33 cellular contexts compared by ENCODE assay signal in genomic region chr17:5219536-5219935, GRCh38. TPM values are rescaled to one million over a fixed set of nuclear protein-coding genes. Genes with fewer than 3 reads are reported as not detected.
DNase-seq lines count a peak whose midpoint lies in the region; ATAC-seq and TF ChIP-seq lines count a peak whose summit lies in the region.
"Had no signal": no experiment of that assay in that cellular context is flagged by ENCODE, and none has a peak within 500 bp of the region (broad histone marks: within the 10 kb centered on the region; RNA-seq: fewer than 3 reads in every experiment).

No MANE protein-coding gene starts in this region.

- H3K4me2 ChIP-seq in hepatocyte = no peak overlapping the region

- no peak overlapping the region for H3K27ac ChIP-seq in hepatocyte
- H3K27ac ChIP-seq: gastrocnemius medialis, psoas muscle, sigmoid colon, SK-N-MC, suprapubic skin had no signal

- H3K27ac Mint-ChIP-seq in activated T-cell treated with anti-CD3 and anti-CD28 coated beads, Interleukin-2, amount 50 U/mL, for 72 hours = peak overlapping the region; percentile 46
- H3K27ac Mint-ChIP-seq in memory B cell (peak overlapping the region; percentile 53), T-helper 17 cell (no peak overlapping the region)
- H3K27ac Mint-ChIP-seq in stimulated activated effector memory CD8-positive, alpha-beta T cell treated with anti-CD3 and anti-CD28 coated beads, Interleukin-12 subunit alpha, Interleukin-12 subunit beta, amount 100 ng/mL, for 72 hours = peak overlapping the region; percentile 48
- H3K27ac Mint-ChIP-seq: activated T-helper 1 cell treated with anti-CD3 and anti-CD28 coated beads, Interleukin-12 subunit alpha, Interleukin-12 subunit beta, Interleukin-2, Interleukin-4 antibody, amounts not matched to agents 30 ng/mL and 10 ng/mL and 1 ng/mL, durations not matched to agents 14 hours and 24 hours and 36 hours; H9 had no signal

- no peaks in the 10 kb centered on the region for H3K79me2 ChIP-seq in hepatocyte

- H3K9me3 ChIP-seq in T-helper 17 cell (ENCODE audit: control insufficient read depth, low read length, poor library complexity, severe bottlenecking) (no peaks in the 10 kb centered on the region), hepatocyte (ENCODE audit: low read depth) (no peaks in the 10 kb centered on the region)
- H3K9me3 ChIP-seq: gastrocnemius medialis, MG63, psoas muscle, sigmoid colon, suprapubic skin had no signal

- H3K27me3 Mint-ChIP-seq in activated T-cell treated with anti-CD3 and anti-CD28 coated beads, Interleukin-2, amount 50 U/mL, for 72 hours (ENCODE audit: low read depth) = no peaks in the 10 kb centered on the region
- H3K27me3 Mint-ChIP-seq in memory B cell (no peaks in the 10 kb centered on the region), T-helper 17 cell (no peaks in the 10 kb centered on the region)

- H3K36me3 ChIP-seq in hepatocyte (replicated peaks; ENCODE audit: insufficient read depth, low read depth) = no peaks in the 10 kb centered on the region
- H3K36me3 ChIP-seq: MG63 had no signal

- ATAC-seq in activated T-cell treated with anti-CD3 and anti-CD28 coated beads, Interleukin-2, amount 50 U/mL, for 72 hours (replicated peaks in 1 of 2) = no peak
- no peak for ATAC-seq in memory B cell (ENCODE audit: low read depth)
- no peak for ATAC-seq in stimulated activated effector memory CD8-positive, alpha-beta T cell treated with anti-CD3 and anti-CD28 coated beads, Interleukin-12 subunit alpha, Interleukin-12 subunit beta, amount 100 ng/mL, for 72 hours
- ATAC-seq in T-helper 17 cell = no peak
- ATAC-seq: activated CD4-positive, CD25-positive, alpha-beta regulatory T cell treated with anti-CD3 and anti-CD28 coated beads, Interleukin-2, amount 50 U/mL, for 24 hours; gastrocnemius medialis; K562; psoas muscle had no signal

- no peak overlapping the region for H3K4me3 Mint-ChIP-seq in activated T-cell treated with anti-CD3 and anti-CD28 coated beads, Interleukin-2, amount 50 U/mL, for 72 hours
- H3K4me3 Mint-ChIP-seq in memory B cell (no peak overlapping the region), T-helper 17 cell (no peak overlapping the region)
- no peak overlapping the region for H3K4me3 Mint-ChIP-seq in stimulated activated effector memory CD8-positive, alpha-beta T cell treated with anti-CD3 and anti-CD28 coated beads, Interleukin-12 subunit alpha, Interleukin-12 subunit beta, amount 100 ng/mL, for 72 hours
- H3K4me3 Mint-ChIP-seq: activated naive CD4-positive, alpha-beta T cell treated with anti-CD3 and anti-CD28 coated beads for 36 hours; activated T-helper 1 cell treated with anti-CD3 and anti-CD28 coated beads, Interleukin-12 subunit alpha, Interleukin-12 subunit beta, Interleukin-2, Interleukin-4 antibody, amounts not matched to agents 30 ng/mL and 10 ng/mL and 1 ng/mL, durations not matched to agents 14 hours and 24 hours and 36 hours; H9 had no signal

- DNase-seq in activated T-cell treated with anti-CD3 and anti-CD28 coated beads, Interleukin-2, amount 50 U/mL, for 72 hours = no peak
- no peak for DNase-seq in activated T-cell treated with anti-CD3 and anti-CD28 coated beads, Interleukin-2, amount 50 U/mL, for 1 hour
- DNase-seq in SK-MEL-5 (ENCODE audit: low read depth, low spot score) = peak; percentile 62
- no peak for DNase-seq in memory B cell (ENCODE audit: low spot score in 2 of 2)
- no peak for DNase-seq in stimulated activated effector memory CD8-positive, alpha-beta T cell treated with anti-CD3 and anti-CD28 coated beads, Interleukin-12 subunit alpha, Interleukin-12 subunit beta, amount 100 ng/mL, for 72 hours (ENCODE audit: low spot score in 2 of 2)
- DNase-seq in T-helper 17 cell = no peak
- DNase-seq in NOMO-1 treated with DMSO at 0.1 percent for 48 hours (lab: John Stamatoyannopoulos, UW; ENCODE audit: unreplicated experiment) = no peak
- no peak for DNase-seq in hepatocyte (ENCODE audit: low spot score)
- DNase-seq: 8988T; activated CD4-positive, alpha-beta T cell treated with anti-CD3 and anti-CD28 coated beads, Interleukin-2, amount 50 U/mL, for 4 hours; activated naive CD4-positive, alpha-beta T cell treated with anti-CD3 and anti-CD28 coated beads for 36 hours; amniotic stem cell; COR-L47; DMS53; gastrocnemius medialis; H9; mesenchymal stem cell; MG63; NCI-H1105; NCI-H187; NCI-H2171; nucleus accumbens; psoas muscle; sigmoid colon; stimulated activated CD4-positive, alpha-beta T cell treated with anti-CD3 and anti-CD28 coated beads, Interleukin-4, amount 100 ng/mL, for 4 hours; T-helper 2 cell had no signal

- no peaks in the 10 kb centered on the region for H3K9me3 Mint-ChIP-seq in activated T-cell treated with anti-CD3 and anti-CD28 coated beads, Interleukin-2, amount 50 U/mL, for 72 hours
- no peaks in the 10 kb centered on the region for H3K9me3 Mint-ChIP-seq in memory B cell
- no peaks in the 10 kb centered on the region for H3K9me3 Mint-ChIP-seq in stimulated activated effector memory CD8-positive, alpha-beta T cell treated with anti-CD3 and anti-CD28 coated beads, Interleukin-12 subunit alpha, Interleukin-12 subunit beta, amount 100 ng/mL, for 72 hours
- H3K9me3 Mint-ChIP-seq: activated naive CD4-positive, alpha-beta T cell treated with anti-CD3 and anti-CD28 coated beads for 36 hours; activated T-helper 1 cell treated with anti-CD3 and anti-CD28 coated beads, Interleukin-12 subunit alpha, Interleukin-12 subunit beta, Interleukin-2, Interleukin-4 antibody, amounts not matched to agents 30 ng/mL and 10 ng/mL and 1 ng/mL, durations not matched to agents 14 hours and 24 hours and 36 hours; H9 had no signal

- H3K4me1 Mint-ChIP-seq in activated T-cell treated with anti-CD3 and anti-CD28 coated beads, Interleukin-2, amount 50 U/mL, for 72 hours (ENCODE audit: low read depth) = peaks cover 7% of the 10 kb centered on the region
- peaks cover 37% of the 10 kb centered on the region for H3K4me1 Mint-ChIP-seq in memory B cell
- peaks cover 17% of the 10 kb centered on the region for H3K4me1 Mint-ChIP-seq in stimulated activated effector memory CD8-positive, alpha-beta T cell treated with anti-CD3 and anti-CD28 coated beads, Interleukin-12 subunit alpha, Interleukin-12 subunit beta, amount 100 ng/mL, for 72 hours
- peaks cover 2% of the 10 kb centered on the region for H3K4me1 Mint-ChIP-seq in T-helper 17 cell
- H3K4me1 Mint-ChIP-seq: H9 had no signal

- H3K9me2 ChIP-seq in hepatocyte (replicated peaks; ENCODE audit: insufficient read depth) = no peaks in the 10 kb centered on the region

- no peaks in the 10 kb centered on the region for H3K27me3 ChIP-seq in hepatocyte
- H3K27me3 ChIP-seq: gastrocnemius medialis, MG63, sigmoid colon, suprapubic skin had no signal

- H3K4me3 ChIP-seq in hepatocyte = no peak overlapping the region
- H3K4me3 ChIP-seq: gastrocnemius medialis, K562, MG63, psoas muscle, sigmoid colon, SK-N-MC, suprapubic skin had no signal

- H4K20me1 ChIP-seq in hepatocyte (ENCODE audit: insufficient read depth, poor library complexity, severe bottlenecking) = no peaks in the 10 kb centered on the region

- in situ Hi-C loops in SK-MEL-5 (cut with HindIII; ENCODE audit: low pct_unique_long_range_greater_than_20kb, low sequenced_read_pairs) = no loop called here

- H3K4me1 ChIP-seq in hepatocyte (ENCODE audit: insufficient read depth) = no peaks in the 10 kb centered on the region
- H3K4me1 ChIP-seq: gastrocnemius medialis, psoas muscle, sigmoid colon, suprapubic skin had no signal

- 84% methylated on average over 6 of the region's 6 CpGs for WGBS in hepatocyte (ENCODE audit: low lambda C conversion rate, missing lambda C conversion rate)

- H3K36me3 Mint-ChIP-seq in activated T-cell treated with anti-CD3 and anti-CD28 coated beads, Interleukin-2, amount 50 U/mL, for 72 hours (ENCODE audit: insufficient read depth in 2 of 2) = no peaks in the 10 kb centered on the region
- H3K36me3 Mint-ChIP-seq in memory B cell (peaks cover 46% of the 10 kb centered on the region), T-helper 17 cell (ENCODE audit: low read depth) (peaks cover 6% of the 10 kb centered on the region)
- H3K36me3 Mint-ChIP-seq in stimulated activated effector memory CD8-positive, alpha-beta T cell treated with anti-CD3 and anti-CD28 coated beads, Interleukin-12 subunit alpha, Interleukin-12 subunit beta, amount 100 ng/mL, for 72 hours = no peaks in the 10 kb centered on the region

- H2AFZ ChIP-seq in hepatocyte = no peak overlapping the region

- no peak for TF ChIP-seq CTCF in hepatocyte (IDR thresholded peaks at IDR 0.05; ENCODE audit: poor library complexity)

RNA-seq across cellular contexts. Expression of gene SCIMP, which starts 15.1 kb away (rescaled TPM):
- not detected for total RNA-seq in activated T-cell treated with anti-CD3 and anti-CD28 coated beads, Interleukin-2, amount 50 U/mL, for 72 hours
- not detected in 2 replicates for total RNA-seq in SK-MEL-5 (2014; rRNA removed; shearing (Covaris generic))
- polyA plus RNA-seq in SK-MEL-5 (2015; cell fraction: cytosol; rRNA removed) = not detected in 2 replicates
- polyA plus RNA-seq in SK-MEL-5 (2015; cell fraction: nucleus; rRNA removed) = not detected in 2 replicates
- total RNA-seq in T-helper 17 cell (1 to 10 TPM in 1 of 2 donors, under 1 TPM in 1; 0.76 to 4.8 TPM), hepatocyte (0.03 TPM in 1 of 2 replicates, not detected in the other)
- 0.07 and 0.57 TPM in 2 replicates for polyA plus RNA-seq in hepatocyte
- total RNA-seq: activated naive CD4-positive, alpha-beta T cell treated with anti-CD3 and anti-CD28 coated beads for 36 hours; activated T-helper 1 cell treated with anti-CD3 and anti-CD28 coated beads, Interleukin-12 subunit alpha, Interleukin-12 subunit beta, Interleukin-2, Interleukin-4 antibody, amounts not matched to agents 30 ng/mL and 10 ng/mL and 1 ng/mL, durations not matched to agents 14 hours and 24 hours and 36 hours; endothelial cell of umbilical vein; H9; NCI-H460; suprapubic skin had no signal
- polyA plus RNA-seq: endothelial cell of umbilical vein had no signal

RNA-seq across cellular contexts. Expression of gene ZNF594, which starts 27.9 kb away (rescaled TPM):
- total RNA-seq in activated T-cell treated with anti-CD3 and anti-CD28 coated beads, Interleukin-2, amount 50 U/mL, for 72 hours = 1 to 10 TPM; 5.3 to 7.8 TPM
- total RNA-seq in SK-MEL-5 (2014; rRNA removed; shearing (Covaris generic)) = 5.7 and 7.5 TPM in 2 replicates
- 2.6 and 5.4 TPM in 2 replicates for polyA plus RNA-seq in SK-MEL-5 (2015; cell fraction: cytosol; rRNA removed)
- polyA plus RNA-seq in SK-MEL-5 (2015; cell fraction: nucleus; rRNA removed) = 21.0 and 36.8 TPM in 2 replicates
- 1 to 10 TPM; 3.9 to 5.5 TPM for total RNA-seq in T-helper 17 cell
- total RNA-seq in hepatocyte = 6.2 and 7.7 TPM in 2 replicates
- polyA plus RNA-seq in hepatocyte = 2.8 and 3.0 TPM in 2 replicates
